ENCODE assay signal across 18 cellular contexts in the genomic region with DNA sequence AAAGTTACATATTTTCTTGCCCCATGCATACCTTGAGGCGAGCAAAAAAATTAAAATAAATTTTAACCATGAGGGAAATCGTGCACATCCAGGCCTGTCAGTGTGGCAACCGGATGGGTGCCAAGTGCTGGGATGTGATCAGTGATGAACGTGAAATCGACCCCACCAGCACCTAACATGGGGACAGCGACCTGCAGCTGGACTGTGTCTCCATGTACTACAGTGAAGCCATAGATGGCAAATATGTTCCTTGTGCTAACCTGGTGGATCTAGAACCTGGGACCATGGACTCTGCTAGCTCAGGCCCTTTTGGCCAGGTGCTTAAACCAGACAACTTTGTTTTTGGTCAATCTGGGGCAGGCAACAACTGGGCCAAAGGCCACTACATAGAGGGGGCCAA.
A peak's percentile ranks its signal among the peaks of the same experiment; 100 is the strongest.
DNase-seq lines count a peak whose midpoint lies in the region; ATAC-seq, FAIRE-seq and TF ChIP-seq lines count a peak whose summit lies in the region.
"Had no signal": no experiment of that assay in that cellular context is flagged by ENCODE, and none has a peak within 500 bp of the region (broad histone marks: within the 10 kb centered on the region; RNA-seq: fewer than 3 reads in every experiment).

No MANE protein-coding gene starts in this region.

- H3K9me3 ChIP-seq in HEK293 (ENCODE audit: control insufficient read depth, insufficient read depth, low read depth, low read length) (no peaks in the 10 kb centered on the region), K562 (replicated peaks; ENCODE audit: control insufficient read depth, insufficient read depth, low read depth, low read length) (no peaks in the 10 kb centered on the region)
- H3K9me3 ChIP-seq: HAP-1 had no signal

- H3K4me1 ChIP-seq in GM23338 (ENCODE audit: insufficient read depth) (no peaks in the 10 kb centered on the region), HEK293 (ENCODE audit: control insufficient read depth, insufficient read depth, low read length) (no peaks in the 10 kb centered on the region), K562 (replicated peaks in 1 of 2; ENCODE audit: control insufficient read depth in 2 of 2, insufficient read depth in 2 of 2, low read length in 2 of 2) (no peaks in the 10 kb centered on the region)
- H3K4me1 ChIP-seq: HAP-1 had no signal

- TF ChIP-seq EP300 in K562 (IDR thresholded peaks at IDR 0.05; ENCODE audit: low read length), result no peak

- 30% methylated on average over 6 of the region's 6 CpGs for WGBS in K562 (ENCODE audit: insufficient coverage, low coverage, missing lambda C conversion rate)

- DNase-seq in GM23338 (ENCODE audit: low spot score) (no peak), K562 (ENCODE audit: extremely low read depth in 1 of 4, low spot score in 3 of 4) (no peak), myocyte (ENCODE audit: low read depth) (peak; percentile 0)
- DNase-seq in activated CD4-positive, alpha-beta T cell treated with anti-CD3 and anti-CD28 coated beads for 1 hour, result no peak
- DNase-seq: C1 segment of cervical spinal cord; Calu3; CD4-positive, alpha-beta memory T cell; COR-L47; DMS53; DMS79 treated with DMSO at 0.1 percent for 48 hours; GF-D8; GOT3 had no signal

- no peaks in the 10 kb centered on the region; the same call in 2 of the 3 replicates for H3K9me3 Mint-ChIP-seq in GM23338
- H3K9me3 Mint-ChIP-seq: CD4-positive, alpha-beta memory T cell had no signal

- FAIRE-seq in K562 (lab: Jason Lieb, UNC), result no peak
- FAIRE-seq: GM12891, GM18507, H54 had no signal

- H4K20me1 ChIP-seq in GM23338 (replicated peaks; ENCODE audit: insufficient read depth), result no peaks in the 10 kb centered on the region
- no peaks in the 10 kb centered on the region for H4K20me1 ChIP-seq in K562 (replicated peaks; ENCODE audit: control insufficient read depth, insufficient read depth, low read length)

- H2AFZ ChIP-seq in GM23338 (no peak overlapping the region), K562 (ENCODE audit: low read depth, low read length) (no peak overlapping the region)

- H3K36me3 ChIP-seq in GM23338 (ENCODE audit: insufficient read depth) (no peaks in the 10 kb centered on the region), HEK293 (ENCODE audit: control insufficient read depth in 2 of 2, insufficient read depth in 1 of 2, low read length in 2 of 2) (peaks cover 0 to 14% of the 10 kb centered on the region in 2 experiments; a peak in 1 of 3 replicates), K562 (ENCODE audit: control insufficient read depth, insufficient read depth, low read length) (no peaks in the 10 kb centered on the region)
- H3K36me3 ChIP-seq: HAP-1 had no signal

- BruUV-seq in K562 (replicated peaks; lab: Mats Ljungman, UMichigan), result no TSS peak

- no peak overlapping the region for H3K4me3 ChIP-seq in GM23338
- no peak overlapping the region for H3K4me3 ChIP-seq in HEK293 (ENCODE audit: low read depth, low read length)
- no peak overlapping the region for H3K4me3 ChIP-seq in K562
- H3K4me3 ChIP-seq: HAP-1 had no signal

- ATAC-seq in GM23338 (no peak), K562 (peak; percentile 31; the same call in 1 of the 3 replicates), HG03108 (IDR thresholded peaks at IDR 0.05; ENCODE audit: unreplicated experiment) (no peak)

- intact Hi-C loops in K562 (cut with micrococcal nuclease), result no loop called here

- in situ Hi-C loops in K562 (cut with MboI), result no loop called here

- H3K27me3 ChIP-seq in GM23338 (ENCODE audit: insufficient read depth) (no peaks in the 10 kb centered on the region), K562 (ENCODE audit: control insufficient read depth in 2 of 2, insufficient read depth in 2 of 2, low read length in 2 of 2) (peaks cover 0 to 12% of the 10 kb centered on the region in 2 experiments; a peak in 2 of 5 replicates)

- no peak overlapping the region for H3K4me3 Mint-ChIP-seq in GM23338
- H3K4me3 Mint-ChIP-seq: CD4-positive, alpha-beta memory T cell had no signal

- TF ChIP-seq CTCF in GM23338 (conservative IDR thresholded peaks at IDR 0.05; ENCODE audit: low read depth in 2 of 2), result no peak
- no peak for TF ChIP-seq CTCF in HEK293 (tag by site-specific recombination; IDR thresholded peaks at IDR 0.05)
- no peak for TF ChIP-seq CTCF in K562 (IDR thresholded peaks at IDR 0.05 in 2 of 3, conservative IDR thresholded peaks at IDR 0.05 in 1 of 3; ENCODE audit: insufficient read depth in 2 of 3, low read depth in 1 of 3, low read length in 3 of 3)

- H3K9me1 ChIP-seq in K562 (ENCODE audit: control insufficient read depth, insufficient read depth, low read length), result no peaks in the 10 kb centered on the region

- H3K27ac ChIP-seq in GM23338 (ENCODE audit: low read depth), result no peak overlapping the region
- no peak overlapping the region for H3K27ac ChIP-seq in HEK293 (ENCODE audit: extremely low read depth, low read depth, low read length)
- no peak overlapping the region for H3K27ac ChIP-seq in K562 (ENCODE audit: extremely low read depth, low read depth, low read length)

- H3K4me1 Mint-ChIP-seq in GM23338, result no peaks in the 10 kb centered on the region
- H3K4me1 Mint-ChIP-seq: CD4-positive, alpha-beta memory T cell had no signal

- H3K79me2 ChIP-seq in GM23338 (replicated peaks; ENCODE audit: insufficient read depth), result no peaks in the 10 kb centered on the region
- no peaks in the 10 kb centered on the region for H3K79me2 ChIP-seq in K562 (ENCODE audit: control insufficient read depth, insufficient read depth, low read length)

- no peak overlapping the region for H3K9ac ChIP-seq in K562 (ENCODE audit: insufficient read depth in 1 of 2, low read depth in 2 of 2, low read length in 2 of 2)

- peaks cover 6% of the 10 kb centered on the region for H3K27me3 Mint-ChIP-seq in GM23338 (ENCODE audit: insufficient read depth, low read depth, poor library complexity)

- TF ChIP-seq RAD21 in K562 (CRISPR knock-in tag; conservative IDR thresholded peaks at IDR 0.05 in 1 of 2, IDR thresholded peaks at IDR 0.05 in 1 of 2), result no peak

- H3K27ac Mint-ChIP-seq in GM23338, result no peak overlapping the region
- H3K27ac Mint-ChIP-seq: CD4-positive, alpha-beta memory T cell had no signal

- H3K9me2 ChIP-seq in GM23338 (ENCODE audit: insufficient read depth), result no peaks in the 10 kb centered on the region; the same call in 1 of the 2 replicates

- no peaks in the 10 kb centered on the region for H3K36me3 Mint-ChIP-seq in GM23338 (ENCODE audit: low read depth)

- TF ChIP-seq POLR2A in K562 (conservative IDR thresholded peaks at IDR 0.05), result no peak

- CTCF ChIA-PET in HEK293 (lab: Yijun Ruan, JAX), result no interaction called here
- CTCF ChIA-PET in K562 (lab: Yijun Ruan, JAX; ENCODE audit: low intra/inter-chr PET ratio), result no interaction called here

- POLR2A ChIA-PET in HEK293 (lab: Yijun Ruan, JAX), result no interaction called here
- POLR2A ChIA-PET in K562 (lab: Yijun Ruan, JAX), result interaction anchor here (0.9 kb wide), 1 partner anchor 38 kb away, joined by 3 read pairs; no protein-coding TSS in a partner anchor

- H3K4me2 ChIP-seq in GM23338 (no peak overlapping the region), K562 (ENCODE audit: insufficient read depth, low read length) (no peak overlapping the region)

- no peaks in the 10 kb centered on the region for H3F3A ChIP-seq in GM23338 (replicated peaks; ENCODE audit: low read depth)

TF ChIP-seq in HEK293, 187 proteins besides CTCF, POLR2A, EP300 and RAD21 (continues in another document):
- peak; percentile 75 for TF ChIP-seq REST (tag by site-specific recombination; IDR thresholded peaks at IDR 0.05)

TF ChIP-seq in K562, 482 proteins besides CTCF, POLR2A, EP300 and RAD21:
- TF ChIP-seq EHMT2 (IDR thresholded peaks at IDR 0.05) (0 out of 2 replicates have a peak, but pooled peaks have one; percentile 9), NFRKB (IDR thresholded peaks at IDR 0.05; ENCODE audit: low read depth) (no peak), HEY1 (CRISPR knock-in tag; IDR thresholded peaks at IDR 0.05; ENCODE audit: borderline replicate concordance) (no peak)
